Comparison of ENCODE assay signal across 8 cellular contexts in the genomic region with DNA sequence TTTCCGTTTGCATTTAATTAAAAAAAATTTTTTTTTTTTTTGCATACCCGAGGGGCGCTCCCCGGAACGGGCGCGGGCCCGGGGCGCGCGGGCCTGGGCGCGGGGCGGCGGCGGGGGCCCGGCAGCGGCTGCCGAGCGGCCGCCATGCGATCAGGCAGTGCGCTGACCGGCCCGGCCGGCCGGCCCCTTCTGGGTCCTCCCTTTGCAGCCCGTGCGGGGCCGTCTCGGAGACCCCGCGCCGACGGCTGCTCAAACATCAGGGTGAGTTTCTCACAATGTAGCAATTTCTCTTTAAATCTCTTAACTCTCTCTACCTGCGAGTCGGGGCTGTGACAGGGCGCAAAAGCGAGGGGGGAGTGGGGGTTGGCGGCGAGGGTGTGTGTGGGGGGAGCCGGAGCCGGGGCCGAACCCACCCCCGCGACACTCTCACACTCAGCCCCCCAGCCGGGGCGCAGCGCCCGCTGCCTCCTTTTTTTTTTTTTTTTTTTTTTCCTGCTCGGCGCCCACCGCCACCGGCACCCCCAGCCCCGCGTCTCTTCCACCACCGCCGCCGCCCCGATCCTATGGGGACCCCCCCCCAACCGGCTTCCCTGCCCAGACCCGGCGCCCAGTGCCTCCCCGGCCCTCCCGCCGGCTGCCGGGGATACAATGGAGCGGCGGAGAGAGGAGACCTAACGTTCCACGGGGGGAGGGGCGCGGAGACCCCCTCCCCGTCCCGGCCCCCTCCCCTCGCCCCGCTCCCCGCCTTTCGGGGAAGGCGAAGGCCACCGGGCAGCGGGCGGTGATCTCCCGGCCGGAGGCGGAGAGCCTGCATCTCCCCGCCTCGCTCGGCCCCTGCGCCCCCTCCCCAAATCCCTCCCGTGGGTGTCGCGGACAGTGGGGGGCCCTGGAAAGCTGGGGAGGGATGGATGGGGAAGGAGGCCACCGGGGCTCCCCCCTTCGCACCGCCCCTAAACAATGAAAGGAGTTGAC. TPM values are rescaled to one million over a fixed set of nuclear protein-coding genes. Genes with fewer than 3 reads are reported as not detected.
A peak's percentile ranks its signal among the peaks of the same experiment; 100 is the strongest.
DNase-seq lines count a peak whose midpoint lies in the region; ATAC-seq, FAIRE-seq and TF ChIP-seq lines count a peak whose summit lies in the region.

A gene (plus strand): TSS at position 227 of the 972 bp plus-strand sequence. CDS start 64,441 bp downstream, outside the sequence.

- no peaks in the 10 kb centered on the region for H3K9me1 ChIP-seq in endothelial cell of umbilical vein (replicated peaks; ENCODE audit: control insufficient read depth, extremely low read depth, insufficient read depth, low read length)

- H3K27ac ChIP-seq in CD8-positive, alpha-beta memory T cell (ENCODE audit: low read depth, low read length) = peak within 1 kb of the TSS; percentile 85
- peak within 1 kb of the TSS; percentile 90 for H3K27ac ChIP-seq in endothelial cell of umbilical vein (ENCODE audit: insufficient read depth, low read depth, low read length)

- intact Hi-C loops in endothelial cell of umbilical vein (cut with micrococcal nuclease) = loop anchor here (1.0 kb wide), 3 partner anchors 9 to 94 kb away; a partner anchor contains a TSS

- peak; percentile 41 for ATAC-seq in GM19438 (IDR thresholded peaks at IDR 0.05; ENCODE audit: low read depth, unreplicated experiment)

- H3K36me3 Mint-ChIP-seq in CD8-positive, alpha-beta memory T cell = peaks cover 0 to 22% (median 4%) of the 10 kb centered on the region in 3 donors
- peaks cover 3% of the 10 kb centered on the region for H3K36me3 Mint-ChIP-seq in mesothelial cell of epicardium

- H3K27me3 Mint-ChIP-seq in CD8-positive, alpha-beta memory T cell = no peaks in the 10 kb centered on the region
- H3K27me3 Mint-ChIP-seq in mesothelial cell of epicardium (ENCODE audit: low read depth) = no peaks in the 10 kb centered on the region

- H3K27ac Mint-ChIP-seq in CD8-positive, alpha-beta memory T cell = peak within 1 kb of the TSS; percentile 90 to 99 (median 95)
- peak within 1 kb of the TSS; percentile 97 for H3K27ac Mint-ChIP-seq in mesothelial cell of epicardium

- H3K4me1 ChIP-seq in CD8-positive, alpha-beta memory T cell (ENCODE audit: insufficient read depth, low read length) = peaks cover 27% of the 10 kb centered on the region
- H3K4me1 ChIP-seq in endothelial cell of umbilical vein (ENCODE audit: control insufficient read depth, extremely low read depth, insufficient read depth, low read length) = peaks cover 31% of the 10 kb centered on the region

- H3K9me3 Mint-ChIP-seq in CD8-positive, alpha-beta memory T cell = no peaks in the 10 kb centered on the region
- H3K9me3 Mint-ChIP-seq in mesothelial cell of epicardium = no peaks in the 10 kb centered on the region

- peak; percentile 74 to 88 (median 77) for DNase-seq in CD8-positive, alpha-beta memory T cell
- peak; percentile 78 for DNase-seq in HK-2 (ENCODE audit: unreplicated experiment)
- peak; percentile 67 for DNase-seq in NOMO-1 treated with DMSO at 0.1 percent for 48 hours (lab: John Stamatoyannopoulos, UW; ENCODE audit: unreplicated experiment)
- DNase-seq in activated CD8-positive, alpha-beta memory T cell treated with anti-CD3 and anti-CD28 coated beads, Interleukin-2, amount 50 U/mL, for 48 hours = peak; percentile 88
- DNase-seq in endothelial cell of umbilical vein (ENCODE audit: low read depth, low spot score) = peak; percentile 62
- DNase-seq in mesothelial cell of epicardium (ENCODE audit: low spot score in 2 of 2, unreplicated experiment in 2 of 2) = peak; percentile 70 to 81
- peak; percentile 58 for DNase-seq in stimulated activated CD8-positive, alpha-beta memory T cell treated with anti-CD3 and anti-CD28 coated beads, Interleukin-15, amount 100 ng/mL, for 24 hours (ENCODE audit: low read depth)

- peak within 1 kb of the TSS; percentile 92 to 98 (median 96) for H3K4me3 Mint-ChIP-seq in CD8-positive, alpha-beta memory T cell
- H3K4me3 Mint-ChIP-seq in mesothelial cell of epicardium = peak within 1 kb of the TSS; percentile 91

- POLR2A ChIA-PET in CD8-positive, alpha-beta memory T cell (lab: Charles Lee) = interaction anchor here (0.8 to 1.7 kb wide), 8 partner anchors 8 to 1009 kb away, joined by 3 to 25 read pairs (median 6); a partner anchor contains a TSS
- POLR2A ChIA-PET in endothelial cell of umbilical vein (lab: Charles Lee) = interaction anchor here (0.5 to 1.6 kb wide), 3 partner anchors 9 to 11 kb away, joined by 4 to 7 read pairs (median 6); no protein-coding TSS in a partner anchor

- no peaks in the 10 kb centered on the region for H3K9me3 ChIP-seq in CD8-positive, alpha-beta memory T cell (ENCODE audit: low read length)
- H3K9me3 ChIP-seq in endothelial cell of umbilical vein (replicated peaks; ENCODE audit: control insufficient read depth, insufficient read depth, low read length) = no peaks in the 10 kb centered on the region

- TF ChIP-seq CTCF in endothelial cell of umbilical vein (IDR thresholded peaks at IDR 0.05; ENCODE audit: extremely low read depth in 1 of 2, insufficient read depth in 1 of 2, low read depth in 1 of 2, low read length in 2 of 2) (no peak), mesothelial cell of epicardium (IDR thresholded peaks at IDR 0.05; ENCODE audit: unreplicated experiment) (no peak)

- peak within 1 kb of the TSS; percentile 71 for H3K4me2 ChIP-seq in endothelial cell of umbilical vein (ENCODE audit: insufficient read depth, low read length)

- TSS peak; percentile 35 for BruUV-seq in endothelial cell of umbilical vein (replicated peaks; lab: Mats Ljungman, UMichigan)

- H3K4me3 ChIP-seq in CD8-positive, alpha-beta memory T cell (ENCODE audit: low read length) = peak within 1 kb of the TSS; percentile 79
- peak within 1 kb of the TSS; percentile 72 to 95 (median 92) for H3K4me3 ChIP-seq in endothelial cell of umbilical vein (replicated peaks in 1 of 3; ENCODE audit: insufficient read depth in 1 of 3, low read depth in 1 of 3, low read length in 3 of 3)

- H4K20me1 ChIP-seq in endothelial cell of umbilical vein (replicated peaks; ENCODE audit: control insufficient read depth, extremely low read depth, insufficient read depth, low read length) = no peaks in the 10 kb centered on the region

- no peak for TF ChIP-seq POLR2A in endothelial cell of umbilical vein (IDR thresholded peaks at IDR 0.05; ENCODE audit: low read depth, low read length)

- dilution Hi-C loops in endothelial cell of umbilical vein (cut with MboI; ENCODE audit: extremely low pct_ligation_motif_present, low sequenced_read_pairs) = no loop called here

- H3K4me1 Mint-ChIP-seq in CD8-positive, alpha-beta memory T cell = peaks cover 32 to 44% (median 36%) of the 10 kb centered on the region in 3 donors
- H3K4me1 Mint-ChIP-seq in mesothelial cell of epicardium = peaks cover 33% of the 10 kb centered on the region

- peak within 1 kb of the TSS; percentile 97 for H3K9ac ChIP-seq in endothelial cell of umbilical vein (replicated peaks; ENCODE audit: extremely low read depth, insufficient read depth, low read length)

- peaks cover 54% of the 10 kb centered on the region for H3K79me2 ChIP-seq in endothelial cell of umbilical vein (ENCODE audit: control insufficient read depth, insufficient read depth, low read length)

- peak within 1 kb of the TSS; percentile 52 for H2AFZ ChIP-seq in endothelial cell of umbilical vein (ENCODE audit: low read depth, low read length)

- no peak for FAIRE-seq in endothelial cell of umbilical vein (lab: Jason Lieb, UNC)

- no peaks in the 10 kb centered on the region for H3K27me3 ChIP-seq in CD8-positive, alpha-beta memory T cell (ENCODE audit: insufficient read depth, low read length, poor library complexity, severe bottlenecking)
- no peaks in the 10 kb centered on the region for H3K27me3 ChIP-seq in endothelial cell of umbilical vein (ENCODE audit: control insufficient read depth in 2 of 2, insufficient read depth in 2 of 2, low read length in 2 of 2)

- H3K36me3 ChIP-seq in CD8-positive, alpha-beta memory T cell (ENCODE audit: insufficient read depth, low read length) = no peaks in the 10 kb centered on the region
- H3K36me3 ChIP-seq in endothelial cell of umbilical vein (ENCODE audit: control insufficient read depth in 2 of 2, extremely low read depth in 1 of 2, insufficient read depth in 2 of 2, low read length in 2 of 2) = no peaks in the 10 kb centered on the region

- CTCF ChIA-PET in CD8-positive, alpha-beta memory T cell (lab: Charles Lee) = interaction anchor here (1.3 to 2.4 kb wide), 6 partner anchors 90 to 173 kb away, joined by 4 to 15 read pairs (median 6); a partner anchor contains a TSS
- CTCF ChIA-PET in endothelial cell of umbilical vein (lab: Charles Lee) = interaction anchor here (1.0 to 2.2 kb wide), 3 partner anchors 76 to 126 kb away, joined by 3 to 18 read pairs (median 3); a partner anchor contains a TSS

TF ChIP-seq in endothelial cell of umbilical vein, 7 proteins besides CTCF, POLR2A, EP300 and RAD21:
- TF ChIP-seq GATA2 (IDR thresholded peaks at IDR 0.05; ENCODE audit: insufficient read depth, insufficient read length, low read depth, low read length) (no peak), FOS (IDR thresholded peaks at IDR 0.05; ENCODE audit: borderline replicate concordance, insufficient read depth, low read length) (no peak), POLR2AphosphoS5 (IDR thresholded peaks at IDR 0.05; ENCODE audit: insufficient read depth, low read depth, low read length) (no peak), JUN (IDR thresholded peaks at IDR 0.05; ENCODE audit: borderline replicate concordance, insufficient read depth, insufficient read length, low read depth) (no peak), EZH2 (IDR thresholded peaks at IDR 0.05; ENCODE audit: borderline replicate concordance, low read depth, low read length, severe bottlenecking) (no peak), MYC (IDR thresholded peaks at IDR 0.05; ENCODE audit: low read depth, low read length) (no peak)
- TF ChIP-seq, protein P1, sequence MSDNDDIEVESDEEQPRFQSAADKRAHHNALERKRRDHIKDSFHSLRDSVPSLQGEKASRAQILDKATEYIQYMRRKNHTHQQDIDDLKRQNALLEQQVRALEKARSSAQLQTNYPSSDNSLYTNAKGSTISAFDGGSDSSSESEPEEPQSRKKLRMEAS (IDR thresholded peaks at IDR 0.05; ENCODE audit: insufficient read depth, insufficient read length) = no peak

RNA-seq across cellular contexts. Expression of the gene that starts here (rescaled TPM):
- 10 to 100 TPM; 11.5 to 13.9 TPM for total RNA-seq in CD8-positive, alpha-beta memory T cell
- polyA plus RNA-seq in CD8-positive, alpha-beta memory T cell = 1.6 TPM
- 20.5 and 27.0 TPM in 2 replicates for total RNA-seq in endothelial cell of umbilical vein
- 2.0 and 3.8 TPM in 2 replicates for polyA plus RNA-seq in endothelial cell of umbilical vein
- polyA plus RNA-seq in endothelial cell of umbilical vein (2011; cell fraction: cytosol; rRNA removed) = 2.5 and 4.4 TPM in 2 replicates
- 8.9 and 9.5 TPM in 2 replicates for polyA plus RNA-seq in endothelial cell of umbilical vein (2011; cell fraction: nucleus; rRNA removed)
- 10.5 and 16.9 TPM in 2 replicates for polyA plus RNA-seq in endothelial cell of umbilical vein (2012)
- polyA minus RNA-seq in endothelial cell of umbilical vein = 10.4 and 13.0 TPM in 2 replicates
- polyA minus RNA-seq in endothelial cell of umbilical vein (2011; cell fraction: cytosol; rRNA and poly(A)+ RNA removed) = 5.1 TPM
- polyA minus RNA-seq in endothelial cell of umbilical vein (2011; cell fraction: nucleus; rRNA and poly(A)+ RNA removed) = 5.7 and 12.7 TPM in 2 replicates
- 35.6 to 38.5 TPM (median 36.9 TPM) in 3 replicates for total RNA-seq in mesothelial cell of epicardium

Comparison
In these comparisons a context has a peak if more than half of its experiments do, and no peak if none do; other contexts are left out.
1. Peak in every context shown above with its lines: DNase-seq, ATAC-seq, H3K4me3 ChIP-seq and H3K27ac ChIP-seq.